ENCODE assay signal across 20 cellular contexts in the genomic region with DNA sequence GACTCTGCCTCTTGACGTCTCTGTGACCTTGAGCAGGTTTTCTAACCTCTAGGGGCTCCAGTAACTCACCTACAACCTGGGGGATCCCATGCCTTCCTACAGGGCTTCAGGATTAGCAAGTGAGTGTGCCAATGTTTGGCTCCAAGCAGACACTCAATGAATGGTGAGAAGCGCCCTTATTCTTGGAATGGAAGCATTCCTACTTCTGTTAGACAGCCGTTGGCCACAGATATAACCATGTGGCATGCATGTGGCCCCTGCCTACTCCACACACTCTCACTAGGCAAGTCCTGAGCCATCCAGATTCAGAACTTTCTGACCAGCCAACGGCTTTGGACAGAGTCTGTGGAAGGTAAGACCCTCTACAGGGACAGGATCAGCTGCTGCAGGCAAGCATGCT.
A peak's percentile ranks its signal among the peaks of the same experiment; 100 is the strongest.
DNase-seq lines count a peak whose midpoint lies in the region; ATAC-seq, FAIRE-seq and TF ChIP-seq lines count a peak whose summit lies in the region.
"Had no signal": no experiment of that assay in that cellular context is flagged by ENCODE, and none has a peak within 500 bp of the region (broad histone marks: within the 10 kb centered on the region; RNA-seq: fewer than 3 reads in every experiment).

No MANE protein-coding gene starts in this region.

- H3K4ac ChIP-seq in IMR-90 (ENCODE audit: low read depth, low read length) (peak overlapping the region; percentile 92), mesenchymal stem cell (ENCODE audit: low read depth in 1 of 2, low read length in 2 of 2) (peak overlapping the region in 1 of 2 experiments; percentile 13)

- H4K20me1 ChIP-seq in IMR-90 (ENCODE audit: insufficient read depth, low read length): no peaks in the 10 kb centered on the region

- H3K9me3 ChIP-seq in IMR-90 (ENCODE audit: control insufficient read depth, insufficient read depth, low read length): no peaks in the 10 kb centered on the region
- H3K9me3 ChIP-seq in mesenchymal stem cell (ENCODE audit: control insufficient read depth, low read length): no peaks in the 10 kb centered on the region
- no peaks in the 10 kb centered on the region for H3K9me3 ChIP-seq in sigmoid colon
- H3K9me3 ChIP-seq: SK-N-SH had no signal

- no peak overlapping the region for H3K4me3 Mint-ChIP-seq in T-cell
- H3K4me3 Mint-ChIP-seq: CD4-positive, CD25-positive, alpha-beta regulatory T cell had no signal

- H2BK120ac ChIP-seq in IMR-90 (ENCODE audit: low read depth, low read length) (peak overlapping the region; percentile 97), mesenchymal stem cell (ENCODE audit: low read depth, low read length) (no peak overlapping the region)

- in situ Hi-C loops in IMR-90 (cut with MboI; ENCODE audit: low sequenced_read_pairs): no loop called here

- no peak for FAIRE-seq in D721Med (lab: Jason Lieb, UNC)

- intact Hi-C loops in IMR-90 (cut with micrococcal nuclease): loop anchor here (5.0 kb wide), 1 partner anchor 294 kb away; the partner anchor contains the start of gene ZNF438
- intact Hi-C loops in sigmoid colon (cut with DNase I): no loop called here

- no peak overlapping the region for H3K27ac Mint-ChIP-seq in T-cell
- H3K27ac Mint-ChIP-seq: CD4-positive, CD25-positive, alpha-beta regulatory T cell had no signal

- dilution Hi-C loops in IMR-90 (cut with HindIII; ENCODE audit: low sequenced_read_pairs, unreplicated experiment): no loop called here

- H3K27ac ChIP-seq in IMR-90 (ENCODE audit: insufficient read depth, low read length) (peak overlapping the region; percentile 97), mesenchymal stem cell (ENCODE audit: low read length, poor library complexity, severe bottlenecking) (no peak overlapping the region), sigmoid colon (peak overlapping the region in 3 of 4 donors; percentile 64 to 86 (median 78))

- peaks cover 19% of the 10 kb centered on the region for H3K9me1 ChIP-seq in IMR-90 (ENCODE audit: insufficient read depth, low read length)

- H3K36me3 ChIP-seq in IMR-90 (ENCODE audit: control insufficient read depth, insufficient read depth, low read length): no peaks in the 10 kb centered on the region
- no peaks in the 10 kb centered on the region for H3K36me3 ChIP-seq in mesenchymal stem cell (ENCODE audit: control insufficient read depth in 1 of 2, insufficient read depth in 2 of 2, low read depth in 1 of 2, low read length in 2 of 2)
- no peaks in the 10 kb centered on the region for H3K36me3 ChIP-seq in sigmoid colon

- TF ChIP-seq POLR2A in IMR-90 (IDR thresholded peaks at IDR 0.05; ENCODE audit: low read depth, low read length): no peak
- no peak for TF ChIP-seq POLR2A in sigmoid colon (IDR thresholded peaks at IDR 0.05)

- H3K4me2 ChIP-seq in IMR-90 (ENCODE audit: low read depth, low read length) (no peak overlapping the region), mesenchymal stem cell (ENCODE audit: low read length, poor library complexity, severe bottlenecking) (no peak overlapping the region)
- H3K4me2 ChIP-seq: SK-N-SH had no signal

- no peak overlapping the region; the same call in 1 of the 2 replicates for H3K23ac ChIP-seq in IMR-90 (ENCODE audit: low read depth, low read length)
- no peak overlapping the region for H3K23ac ChIP-seq in mesenchymal stem cell (ENCODE audit: low read length in 2 of 2)

- no peak overlapping the region for H3K9ac ChIP-seq in IMR-90 (ENCODE audit: low read depth, low read length)
- no peak overlapping the region for H3K9ac ChIP-seq in mesenchymal stem cell (ENCODE audit: low read length)
- H3K9ac ChIP-seq: SK-N-SH had no signal

- no peak for TF ChIP-seq RAD21 in IMR-90 (IDR thresholded peaks at IDR 0.05; ENCODE audit: low read length)

- peak overlapping the region; percentile 90 for H3K18ac ChIP-seq in IMR-90 (ENCODE audit: low read depth, low read length)
- peak overlapping the region; percentile 29 to 71 for H3K18ac ChIP-seq in mesenchymal stem cell (ENCODE audit: low read depth in 1 of 2, low read length in 2 of 2)

- H3K14ac ChIP-seq in IMR-90 (replicated peaks; ENCODE audit: low read depth, low read length) (peak overlapping the region; percentile 99), mesenchymal stem cell (ENCODE audit: low read length in 2 of 2) (no peak overlapping the region)

- H4K91ac ChIP-seq in IMR-90 (ENCODE audit: insufficient read depth, low read depth, low read length) (peak overlapping the region; percentile 99), mesenchymal stem cell (ENCODE audit: low read length) (peak overlapping the region; percentile 14)

- WGBS in IMR-90 (ENCODE audit: extremely low coverage in 2 of 2, insufficient read length in 1 of 2), 2 experiments: 90% methylated on average over 2 of the region's 4 CpGs; no CpG with 5 or more reads in 1 of the 2 experiments
- 90% methylated on average over 4 of the region's 4 CpGs for WGBS in mesenchymal stem cell
- WGBS in sigmoid colon, 2 donors: 75 to 89% methylated on average over 4 of the region's 4 CpGs

- H2BK15ac ChIP-seq in IMR-90 (ENCODE audit: low read depth, low read length): peak overlapping the region; percentile 100
- H2BK15ac ChIP-seq in mesenchymal stem cell (ENCODE audit: low read depth, poor library complexity, severe bottlenecking): no peak overlapping the region

- H3K79me1 ChIP-seq in IMR-90 (ENCODE audit: low read depth in 1 of 2, low read length in 2 of 2): peaks cover 0 to 11% of the 10 kb centered on the region in 2 experiments; a peak in 2 of 4 replicates
- no peaks in the 10 kb centered on the region for H3K79me1 ChIP-seq in mesenchymal stem cell (replicated peaks; ENCODE audit: low read length, poor library complexity, severe bottlenecking)

- H3K4me1 ChIP-seq in IMR-90 (ENCODE audit: control insufficient read depth, insufficient read depth, low read length) (peaks cover 7% of the 10 kb centered on the region), mesenchymal stem cell (ENCODE audit: control insufficient read depth, insufficient read depth, low read depth, low read length) (peaks cover 3% of the 10 kb centered on the region), sigmoid colon (peaks cover 0 to 45% (median 34%) of the 10 kb centered on the region in 4 donors)

- H4K8ac ChIP-seq in IMR-90 (ENCODE audit: low read depth in 2 of 2, low read length in 2 of 2): peak overlapping the region; percentile 90 to 97
- H4K8ac ChIP-seq in mesenchymal stem cell (ENCODE audit: low read length): no peak overlapping the region

- H4K5ac ChIP-seq in IMR-90 (ENCODE audit: low read depth, low read length): peak overlapping the region; percentile 99

- no peak for TF ChIP-seq EP300 in sigmoid colon (IDR thresholded peaks at IDR 0.05)

- H2AK5ac ChIP-seq in IMR-90 (ENCODE audit: low read depth, low read length) (peak overlapping the region; percentile 100), mesenchymal stem cell (ENCODE audit: low read length, severe bottlenecking) (peak overlapping the region; percentile 24)

- H2BK12ac ChIP-seq in mesenchymal stem cell (ENCODE audit: low read length in 2 of 2): peak overlapping the region; percentile 64 to 73

- H2AFZ ChIP-seq in IMR-90 (replicated peaks; ENCODE audit: low read length, poor library complexity) (peak overlapping the region; percentile 57), mesenchymal stem cell (ENCODE audit: low read depth, low read length) (no peak overlapping the region)

- H2AK9ac ChIP-seq in IMR-90 (replicated peaks; ENCODE audit: low read depth, low read length, poor library complexity): peak overlapping the region; percentile 86

- peak overlapping the region; percentile 17; the same call in 1 of the 2 replicates for H3K56ac ChIP-seq in IMR-90 (ENCODE audit: extremely low read depth, insufficient read depth, low read length)

- no peaks in the 10 kb centered on the region for H3K36me3 Mint-ChIP-seq in T-cell
- H3K36me3 Mint-ChIP-seq: CD4-positive, CD25-positive, alpha-beta regulatory T cell had no signal

- H3K27me3 Mint-ChIP-seq in T-cell: peaks cover 10 to 11% of the 10 kb centered on the region in 2 donors

- peak overlapping the region; percentile 100 for H2BK20ac ChIP-seq in IMR-90 (ENCODE audit: low read depth, low read length)

- H3K4me1 Mint-ChIP-seq in T-cell: peaks cover 0 to 2% (median 0%) of the 10 kb centered on the region in 3 donors

- no peaks in the 10 kb centered on the region for H3K27me3 ChIP-seq in IMR-90 (ENCODE audit: control insufficient read depth, insufficient read depth, low read length)
- no peaks in the 10 kb centered on the region for H3K27me3 ChIP-seq in mesenchymal stem cell (ENCODE audit: control insufficient read depth in 1 of 2, insufficient read depth in 1 of 2, low read length in 2 of 2)
- H3K27me3 ChIP-seq in sigmoid colon: no peaks in the 10 kb centered on the region

- TF ChIP-seq CTCF in GM12872 (IDR thresholded peaks at IDR 0.05; ENCODE audit: insufficient read depth, low read depth, low read length) (0 out of 3 replicates have a peak, but pooled peaks have one; percentile 15), IMR-90 (conservative IDR thresholded peaks at IDR 0.05; ENCODE audit: low read depth, low read length) (no peak), sigmoid colon (IDR thresholded peaks at IDR 0.05) (no peak), D721Med (IDR thresholded peaks at IDR 0.05; ENCODE audit: insufficient read depth, missing control alignments) (no peak)

- no peaks in the 10 kb centered on the region for H3K9me3 Mint-ChIP-seq in T-cell
- H3K9me3 Mint-ChIP-seq: CD4-positive, CD25-positive, alpha-beta regulatory T cell had no signal

- POLR2A ChIA-PET in IMR-90 (lab: Charles Lee; ENCODE audit: unreplicated experiment): no interaction called here
- POLR2A ChIA-PET in T-cell (lab: Charles Lee): no interaction called here

- DNase-seq in IMR-90 (no peak), mesenchymal stem cell (no peak), sigmoid colon (no peak), D721Med (ENCODE audit: insufficient read length, low spot score) (no peak), T-cell (no peak), HuH-7.5 (ENCODE audit: low spot score) (no peak)
- DNase-seq: CD4-positive, CD25-positive, alpha-beta regulatory T cell; DMS79 treated with DMSO at 0.1 percent for 48 hours; KG1; NCI-H1092 treated with DMSO at 0.1 percent for 48 hours; NCI-H146; NCI-H2029; NCI-H226; NCI-H524; NCI-H82; SIG-M5; SK-N-SH had no signal

- ATAC-seq in IMR-90 (ENCODE audit: low read depth) (no peak), HG03439 (IDR thresholded peaks at IDR 0.05; ENCODE audit: unreplicated experiment) (no peak), T-cell (replicated peaks in 1 of 4) (no peak)
- ATAC-seq: Panc1 had no signal

- H2BK5ac ChIP-seq in IMR-90 (ENCODE audit: low read depth, low read length, poor library complexity, severe bottlenecking) (peak overlapping the region; percentile 97), mesenchymal stem cell (ENCODE audit: low read depth, low read length, poor library complexity, severe bottlenecking) (no peak overlapping the region)

- H3K4me3 ChIP-seq in IMR-90 (ENCODE audit: insufficient read depth, low read depth, low read length): no peak overlapping the region
- no peak overlapping the region for H3K4me3 ChIP-seq in mesenchymal stem cell (ENCODE audit: insufficient read depth in 1 of 2, low read depth in 1 of 2, low read length in 2 of 2)
- no peak overlapping the region for H3K4me3 ChIP-seq in sigmoid colon

- CTCF ChIA-PET in IMR-90 (lab: Yijun Ruan, JAX) (no interaction called here), T-cell (lab: Charles Lee) (no interaction called here)

- no TSS peak for BruUV-seq in IMR-90 (replicated peaks; lab: Mats Ljungman, UMichigan)
